ENCODE assay signal across 10 cellular contexts in the genomic region with DNA sequence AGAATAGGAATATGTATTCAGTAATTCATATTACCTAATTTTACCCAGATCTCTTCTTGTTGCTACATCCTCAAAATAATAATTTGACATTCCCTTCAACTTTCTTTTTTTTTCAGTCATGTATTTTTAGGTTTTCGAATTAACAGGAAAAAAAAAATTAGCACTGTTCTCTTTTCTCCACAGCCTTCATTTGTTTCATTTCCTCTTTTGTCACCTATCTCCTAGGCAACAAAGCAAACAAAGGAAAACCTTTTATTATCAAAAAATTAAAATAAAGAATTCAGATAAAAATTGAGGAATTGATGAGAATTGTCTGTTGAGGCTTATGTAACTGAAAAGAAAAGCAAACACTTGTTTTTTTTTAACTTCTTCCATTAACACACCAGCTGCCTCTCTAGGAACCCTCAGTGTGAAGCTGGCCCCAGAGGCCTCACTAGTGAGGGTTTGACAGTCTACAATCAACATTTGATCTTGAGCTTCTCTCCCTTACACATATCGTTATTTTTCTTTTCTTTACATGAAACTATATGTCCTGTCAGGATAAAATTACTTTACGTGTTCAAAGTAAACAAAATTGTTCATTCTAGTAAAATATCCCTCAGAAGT.
DNase-seq lines count a peak whose midpoint lies in the region; ATAC-seq, FAIRE-seq and TF ChIP-seq lines count a peak whose summit lies in the region.
"Had no signal": no experiment of that assay in that cellular context is flagged by ENCODE, and none has a peak within 500 bp of the region (broad histone marks: within the 10 kb centered on the region; RNA-seq: fewer than 3 reads in every experiment).

No MANE protein-coding gene starts in this region.

- FAIRE-seq in GM18507 (lab: Jason Lieb, UNC) (peak; percentile 73), K562 (lab: Jason Lieb, UNC) (no peak)

- no peaks in the 10 kb centered on the region for H3K9me3 ChIP-seq in K562 (replicated peaks; ENCODE audit: control insufficient read depth, insufficient read depth, low read depth, low read length)
- peaks cover 0 to 3% (median 0%) of the 10 kb centered on the region in 12 donors for H3K9me3 ChIP-seq in heart left ventricle

- intact Hi-C loops in K562 (cut with micrococcal nuclease): no loop called here
- intact Hi-C loops in heart left ventricle (cut with DNase I): no loop called here

- H2AFZ ChIP-seq in K562 (ENCODE audit: low read depth, low read length): no peak overlapping the region

- 11% methylated on average over 3 of the region's 3 CpGs for WGBS in K562 (ENCODE audit: insufficient coverage, low coverage, missing lambda C conversion rate)
- WGBS in heart left ventricle, 4 donors: 39 to 55% (median 51%) methylated on average over 3 of the region's 3 CpGs

- H3K4me1 ChIP-seq in K562 (replicated peaks in 1 of 2; ENCODE audit: control insufficient read depth in 2 of 2, insufficient read depth in 2 of 2, low read length in 2 of 2) (no peaks in the 10 kb centered on the region), heart left ventricle (peaks cover 0 to 14% (median 0%) of the 10 kb centered on the region in 12 donors)

- ATAC-seq in GM21619 (IDR thresholded peaks at IDR 0.05; ENCODE audit: unreplicated experiment) (peak; percentile 66), HG03460 (IDR thresholded peaks at IDR 0.05; ENCODE audit: unreplicated experiment) (peak; percentile 53), K562 (no peak), heart left ventricle (no peak)
- ATAC-seq: left lobe of liver had no signal

- no peak for TF ChIP-seq POLR2A in K562 (conservative IDR thresholded peaks at IDR 0.05)
- no peak for TF ChIP-seq POLR2A in heart left ventricle (IDR thresholded peaks at IDR 0.05)

- BruUV-seq in K562 (replicated peaks; lab: Mats Ljungman, UMichigan): no TSS peak

- DNase-seq in GM18507 (ENCODE audit: extremely low spot score, insufficient read length, low read depth): no peak
- no peak for DNase-seq in K562 (ENCODE audit: extremely low read depth in 1 of 4, low spot score in 3 of 4)
- DNase-seq in heart left ventricle: no peak
- no peak for DNase-seq in NK-92 treated with Interleukin-12 subunit alpha and Interleukin-12 subunit beta, amount 100 ng/mL, for 24 hours (lab: John Stamatoyannopoulos, UW)
- no peak for DNase-seq in AG08396 (ENCODE audit: low spot score)
- DNase-seq in cerebellar nuclear complex (lab: John Stamatoyannopoulos, UW): no peak

- H3K4me3 ChIP-seq in K562 (no peak overlapping the region), heart left ventricle (no peak overlapping the region)
- H3K4me3 ChIP-seq: cardiac muscle cell had no signal

- H3K27me3 ChIP-seq in K562 (ENCODE audit: control insufficient read depth in 2 of 2, insufficient read depth in 2 of 2, low read length in 2 of 2): no peaks in the 10 kb centered on the region
- H3K27me3 ChIP-seq in heart left ventricle: no peaks in the 10 kb centered on the region
- H3K27me3 ChIP-seq: cardiac muscle cell had no signal

- no peak for TF ChIP-seq EP300 in K562 (IDR thresholded peaks at IDR 0.05; ENCODE audit: low read length)

- POLR2A ChIA-PET in K562 (lab: Yijun Ruan, JAX): no interaction called here

- TF ChIP-seq CTCF in K562 (IDR thresholded peaks at IDR 0.05 in 2 of 3, conservative IDR thresholded peaks at IDR 0.05 in 1 of 3; ENCODE audit: insufficient read depth in 2 of 3, low read depth in 1 of 3, low read length in 3 of 3): no peak
- no peak for TF ChIP-seq CTCF in heart left ventricle (IDR thresholded peaks at IDR 0.05)

- no peak overlapping the region for H3K4me2 ChIP-seq in K562 (ENCODE audit: insufficient read depth, low read length)

- TF ChIP-seq RAD21 in K562 (CRISPR knock-in tag; conservative IDR thresholded peaks at IDR 0.05 in 1 of 2, IDR thresholded peaks at IDR 0.05 in 1 of 2): no peak

- no peak overlapping the region for H3K9ac ChIP-seq in K562 (ENCODE audit: insufficient read depth in 1 of 2, low read depth in 2 of 2, low read length in 2 of 2)

- no peaks in the 10 kb centered on the region for H4K20me1 ChIP-seq in K562 (replicated peaks; ENCODE audit: control insufficient read depth, insufficient read depth, low read length)

- no peaks in the 10 kb centered on the region for H3K79me2 ChIP-seq in K562 (ENCODE audit: control insufficient read depth, insufficient read depth, low read length)

- no peaks in the 10 kb centered on the region for H3K9me1 ChIP-seq in K562 (ENCODE audit: control insufficient read depth, insufficient read depth, low read length)

- CTCF ChIA-PET in K562 (lab: Yijun Ruan, JAX; ENCODE audit: low intra/inter-chr PET ratio): no interaction called here

- in situ Hi-C loops in K562 (cut with MboI): no loop called here

- H3K27ac ChIP-seq in K562 (ENCODE audit: extremely low read depth, low read depth, low read length) (no peak overlapping the region), heart left ventricle (no peak overlapping the region)
- H3K27ac ChIP-seq: cardiac muscle cell had no signal

- H3K36me3 ChIP-seq in K562 (ENCODE audit: control insufficient read depth, insufficient read depth, low read length) (no peaks in the 10 kb centered on the region), heart left ventricle (no peaks in the 10 kb centered on the region)
- H3K36me3 ChIP-seq: cardiac muscle cell had no signal

TF ChIP-seq in K562, 482 proteins besides CTCF, POLR2A, EP300 and RAD21:
- TF ChIP-seq RFX1 (IDR thresholded peaks at IDR 0.05): peak; percentile 21; the same call in 1 of the 2 replicates
- TF ChIP-seq ZNF589 (CRISPR knock-in tag; IDR thresholded peaks at IDR 0.05; ENCODE audit: low read depth): no peak
- TF ChIP-seq FOXJ2 (tag; IDR thresholded peaks at IDR 0.05): peak; percentile 49; the same call in 1 of the 2 replicates
- no peak for TF ChIP-seq ZC3H8 (IDR thresholded peaks at IDR 0.05)

Comparison
In these comparisons a context has a peak if more than half of its experiments do, and no peak if none do; other contexts are left out.
1. ATAC-seq: peak in GM21619 (single experiment) and HG03460 (single experiment); none in K562 (single experiment) and heart left ventricle (0 of 4).